ENCODE assay signal across 1 cellular context in the genomic region with DNA sequence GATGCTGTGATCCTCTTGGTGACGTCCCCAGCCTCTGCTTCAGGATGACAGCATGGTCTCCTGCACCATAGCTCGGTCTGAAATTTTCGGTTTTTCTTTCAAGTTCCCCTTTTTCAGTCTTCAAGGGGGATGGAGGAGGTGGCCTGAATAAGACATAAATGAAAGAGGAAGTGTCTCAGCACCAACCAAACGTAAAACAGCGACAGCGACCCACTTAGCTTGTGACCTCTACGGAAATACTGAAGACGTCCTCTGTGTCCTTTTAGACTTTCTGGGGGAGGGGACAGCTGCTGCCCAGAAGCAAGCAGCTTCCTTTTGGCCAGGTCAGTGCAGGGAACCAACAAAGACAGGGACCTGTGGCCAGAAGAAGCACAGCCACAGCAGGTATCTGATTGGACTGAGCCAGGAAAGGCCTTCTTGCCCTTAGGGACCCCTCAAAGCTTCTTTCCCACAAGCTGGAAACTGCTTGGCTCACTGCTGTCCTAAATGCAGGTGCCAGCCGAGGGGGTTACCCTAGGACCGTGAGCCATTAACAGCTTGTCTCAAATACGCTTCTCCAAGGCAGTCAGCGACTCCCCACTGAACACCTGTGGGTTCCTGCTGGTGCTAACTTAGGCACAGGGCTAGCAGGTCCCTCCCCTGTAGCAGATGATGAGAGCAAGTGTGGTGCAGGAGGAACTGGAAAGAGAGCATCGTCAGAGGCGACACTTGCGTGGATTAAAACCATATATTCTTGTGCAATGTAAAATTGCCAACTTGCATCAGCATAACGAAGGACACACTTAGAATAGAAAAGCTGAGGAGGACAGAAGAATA.
TF ChIP-seq lines count a peak whose summit lies in the region.

No MANE protein-coding gene starts in this region.

TF ChIP-seq in K562, 482 proteins besides CTCF, POLR2A, EP300 and RAD21 (continued from another document):
- TF ChIP-seq ZNF766 (CRISPR knock-in tag; conservative IDR thresholded peaks at IDR 0.05): peak; percentile 63; the same call in 1 of the 2 replicates
- TF ChIP-seq EP400 (IDR thresholded peaks at IDR 0.05): 0 out of 2 replicates have a peak, but pooled peaks have one; percentile 25
- peak; percentile 47; the same call in 1 of the 2 replicates for TF ChIP-seq ATF7 (IDR thresholded peaks at IDR 0.05)
- TF ChIP-seq SMARCE1 (IDR thresholded peaks at IDR 0.05): peak; percentile 38; the same call in 1 of the 2 replicates
- TF ChIP-seq L3MBTL2 (IDR thresholded peaks at IDR 0.05): 0 out of 2 replicates have a peak, but pooled peaks have one; percentile 30
- TF ChIP-seq CXXC5 (CRISPR knock-in tag; IDR thresholded peaks at IDR 0.05): peak; percentile 41
- peak; percentile 30; the same call in 1 of the 2 replicates for TF ChIP-seq GABPA (tag; conservative IDR thresholded peaks at IDR 0.05; ENCODE audit: low read depth)
- TF ChIP-seq CTBP1 (IDR thresholded peaks at IDR 0.05; ENCODE audit: borderline replicate concordance): peak; percentile 74
TF ChIP-seq in K562: peak in this region for 39; not testable (repeated sequence) for 443.
